13 cellular contexts compared by ENCODE assay signal in the genomic region with DNA sequence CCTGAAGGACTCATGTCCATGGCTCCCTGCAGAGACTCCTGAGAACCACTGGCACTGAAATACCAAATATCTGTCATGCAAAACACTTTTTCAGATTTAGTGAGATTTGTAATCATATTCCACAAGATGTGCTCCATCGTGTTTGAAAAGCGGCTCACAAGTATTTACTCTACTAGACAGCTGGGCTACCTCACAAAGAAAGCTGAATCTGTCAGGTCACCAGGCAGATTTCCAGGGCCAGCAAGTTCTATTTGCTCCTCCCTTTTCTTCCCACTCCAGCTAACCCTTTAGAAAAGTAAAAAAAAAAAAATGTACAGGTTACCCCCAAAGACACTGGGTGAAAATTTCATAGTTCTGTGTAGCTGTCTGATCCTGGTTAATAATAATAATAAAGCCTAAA. TPM values are rescaled to one million over a fixed set of nuclear protein-coding genes. Genes with fewer than 3 reads are reported as not detected.
DNase-seq lines count a peak whose midpoint lies in the region; ATAC-seq and TF ChIP-seq lines count a peak whose summit lies in the region.
"Had no signal": no experiment of that assay in that cellular context is flagged by ENCODE, and none has a peak within 500 bp of the region (broad histone marks: within the 10 kb centered on the region; RNA-seq: fewer than 3 reads in every experiment).

No MANE protein-coding gene starts in this region.

- intact Hi-C loops in activated CD4-positive, alpha-beta T cell treated with anti-CD3 and anti-CD28 coated beads for 36 hours (cut with DNase I, micrococcal nuclease) = loop anchor here in 1 of 2 experiments (10.0 kb wide), 1 partner anchor 260 kb away; no protein-coding TSS in a partner anchor
- intact Hi-C loops in activated T-helper 1 cell treated with anti-CD3 and anti-CD28 coated beads, Interleukin-12 subunit alpha, Interleukin-12 subunit beta, Interleukin-2, Interleukin-4 antibody, amounts not matched to agents 30 ng/mL and 10 ng/mL and 1 ng/mL, durations not matched to agents 14 hours and 24 hours and 36 hours (cut with micrococcal nuclease) = loop anchor here (5.0 kb wide), 1 partner anchor 178 kb away; no protein-coding TSS in a partner anchor

- no peak for ATAC-seq in activated CD4-positive, alpha-beta T cell treated with anti-CD3 and anti-CD28 coated beads for 36 hours
- no peak for ATAC-seq in naive thymus-derived CD8-positive, alpha-beta T cell
- ATAC-seq in HG02623 (IDR thresholded peaks at IDR 0.05; ENCODE audit: unreplicated experiment) = no peak
- ATAC-seq: K562 had no signal

- POLR2A ChIA-PET in activated CD4-positive, alpha-beta T cell treated with anti-CD3 and anti-CD28 coated beads for 36 hours (lab: Charles Lee) = no interaction called here
- POLR2A ChIA-PET in naive thymus-derived CD8-positive, alpha-beta T cell (lab: Charles Lee) = interaction anchor here (0.7 to 1.3 kb wide), 5 partner anchors 10 to 113 kb away, joined by 3 to 4 read pairs (median 3); partner anchors contain the start of gene GPR155
- POLR2A ChIA-PET in HEK293T (lab: Yijun Ruan, JAX) = no interaction called here

- no peak for DNase-seq in activated CD4-positive, alpha-beta T cell treated with anti-CD3 and anti-CD28 coated beads for 36 hours
- DNase-seq in activated CD4-positive, alpha-beta T cell treated with anti-CD3 and anti-CD28 coated beads, Interleukin-2, amount 50 U/mL, for 4 hours = no peak
- peak; percentile 13 for DNase-seq in NCI-H1092 (lab: John Stamatoyannopoulos, UW)
- DNase-seq in activated T-helper 1 cell treated with anti-CD3 and anti-CD28 coated beads, Interleukin-12 subunit alpha, Interleukin-12 subunit beta, Interleukin-2, Interleukin-4 antibody, amounts not matched to agents 30 ng/mL and 10 ng/mL and 1 ng/mL, durations not matched to agents 14 hours and 24 hours and 36 hours (ENCODE audit: low spot score) = no peak
- DNase-seq in naive thymus-derived CD8-positive, alpha-beta T cell = no peak
- no peak for DNase-seq in NCI-H524 (lab: John Stamatoyannopoulos, UW)
- DNase-seq in HEK293T (ENCODE audit: extremely low spot score) = no peak
- DNase-seq: activated effector memory CD4-positive, alpha-beta T cell treated with Interleukin-2 at 50 U/mL for 16 hours; NCI-H1930; tibial artery had no signal

- H3K4me3 Mint-ChIP-seq in activated CD4-positive, alpha-beta T cell treated with anti-CD3 and anti-CD28 coated beads for 36 hours = no peak overlapping the region
- no peak overlapping the region for H3K4me3 Mint-ChIP-seq in activated T-helper 1 cell treated with anti-CD3 and anti-CD28 coated beads, Interleukin-12 subunit alpha, Interleukin-12 subunit beta, Interleukin-2, Interleukin-4 antibody, amounts not matched to agents 30 ng/mL and 10 ng/mL and 1 ng/mL, durations not matched to agents 14 hours and 24 hours and 36 hours
- peak overlapping the region in 3 of 10 donors; percentile 0 to 32 (median 20) for H3K4me3 Mint-ChIP-seq in naive thymus-derived CD8-positive, alpha-beta T cell

- H3K4me1 Mint-ChIP-seq in activated CD4-positive, alpha-beta T cell treated with anti-CD3 and anti-CD28 coated beads for 36 hours = peaks cover 74% of the 10 kb centered on the region
- H3K4me1 Mint-ChIP-seq in activated T-helper 1 cell treated with anti-CD3 and anti-CD28 coated beads, Interleukin-12 subunit alpha, Interleukin-12 subunit beta, Interleukin-2, Interleukin-4 antibody, amounts not matched to agents 30 ng/mL and 10 ng/mL and 1 ng/mL, durations not matched to agents 14 hours and 24 hours and 36 hours (ENCODE audit: low read depth) = peaks cover 64% of the 10 kb centered on the region
- peaks cover 21 to 77% (median 58%) of the 10 kb centered on the region in 4 donors for H3K4me1 Mint-ChIP-seq in naive thymus-derived CD8-positive, alpha-beta T cell

- H3K27ac Mint-ChIP-seq in activated CD4-positive, alpha-beta T cell treated with anti-CD3 and anti-CD28 coated beads for 36 hours = peak overlapping the region; percentile 64
- H3K27ac Mint-ChIP-seq in activated T-helper 1 cell treated with anti-CD3 and anti-CD28 coated beads, Interleukin-12 subunit alpha, Interleukin-12 subunit beta, Interleukin-2, Interleukin-4 antibody, amounts not matched to agents 30 ng/mL and 10 ng/mL and 1 ng/mL, durations not matched to agents 14 hours and 24 hours and 36 hours = peak overlapping the region; percentile 44
- peak overlapping the region; percentile 18 to 100 (median 70) for H3K27ac Mint-ChIP-seq in naive thymus-derived CD8-positive, alpha-beta T cell

- H3K9me3 Mint-ChIP-seq in activated CD4-positive, alpha-beta T cell treated with anti-CD3 and anti-CD28 coated beads for 36 hours (ENCODE audit: low read depth) = no peaks in the 10 kb centered on the region
- no peaks in the 10 kb centered on the region for H3K9me3 Mint-ChIP-seq in activated T-helper 1 cell treated with anti-CD3 and anti-CD28 coated beads, Interleukin-12 subunit alpha, Interleukin-12 subunit beta, Interleukin-2, Interleukin-4 antibody, amounts not matched to agents 30 ng/mL and 10 ng/mL and 1 ng/mL, durations not matched to agents 14 hours and 24 hours and 36 hours
- H3K9me3 Mint-ChIP-seq in naive thymus-derived CD8-positive, alpha-beta T cell = no peaks in the 10 kb centered on the region
- H3K9me3 Mint-ChIP-seq: central memory CD8-positive, alpha-beta T cell had no signal

- H3K27me3 Mint-ChIP-seq in activated CD4-positive, alpha-beta T cell treated with anti-CD3 and anti-CD28 coated beads for 36 hours = no peaks in the 10 kb centered on the region
- no peaks in the 10 kb centered on the region for H3K27me3 Mint-ChIP-seq in activated T-helper 1 cell treated with anti-CD3 and anti-CD28 coated beads, Interleukin-12 subunit alpha, Interleukin-12 subunit beta, Interleukin-2, Interleukin-4 antibody, amounts not matched to agents 30 ng/mL and 10 ng/mL and 1 ng/mL, durations not matched to agents 14 hours and 24 hours and 36 hours (ENCODE audit: insufficient read depth)
- H3K27me3 Mint-ChIP-seq in naive thymus-derived CD8-positive, alpha-beta T cell = no peaks in the 10 kb centered on the region
- H3K27me3 Mint-ChIP-seq: central memory CD8-positive, alpha-beta T cell had no signal

- peaks cover 67% of the 10 kb centered on the region for H3K36me3 Mint-ChIP-seq in activated CD4-positive, alpha-beta T cell treated with anti-CD3 and anti-CD28 coated beads for 36 hours (ENCODE audit: low read depth)
- peaks cover 65% of the 10 kb centered on the region for H3K36me3 Mint-ChIP-seq in activated T-helper 1 cell treated with anti-CD3 and anti-CD28 coated beads, Interleukin-12 subunit alpha, Interleukin-12 subunit beta, Interleukin-2, Interleukin-4 antibody, amounts not matched to agents 30 ng/mL and 10 ng/mL and 1 ng/mL, durations not matched to agents 14 hours and 24 hours and 36 hours (ENCODE audit: low read depth)
- H3K36me3 Mint-ChIP-seq in naive thymus-derived CD8-positive, alpha-beta T cell = peaks cover 7 to 100% (median 38%) of the 10 kb centered on the region in 3 donors

- CTCF ChIA-PET in activated CD4-positive, alpha-beta T cell treated with anti-CD3 and anti-CD28 coated beads for 36 hours (lab: Charles Lee) = interaction anchor here (0.6 to 12.9 kb wide), 10 partner anchors 10 to 1412 kb away, joined by 3 to 172 read pairs (median 4); no protein-coding TSS in a partner anchor
- CTCF ChIA-PET in HEK293T (lab: Yijun Ruan, JAX) = interaction anchor here (1.0 kb wide), 1 partner anchor 28 kb away, joined by 3 read pairs; no protein-coding TSS in a partner anchor

TF ChIP-seq in HEK293T, 16 proteins besides CTCF, POLR2A, EP300 and RAD21:
- no peak for TF ChIP-seq TARDBP (IDR thresholded peaks at IDR 0.05)
- TF ChIP-seq LEF1 (IDR thresholded peaks at IDR 0.05; ENCODE audit: borderline replicate concordance) = no peak
- TF ChIP-seq ZNF384 (IDR thresholded peaks at IDR 0.05) = no peak
- no peak for TF ChIP-seq SUZ12 (IDR thresholded peaks at IDR 0.05)
- TF ChIP-seq, protein P1, sequence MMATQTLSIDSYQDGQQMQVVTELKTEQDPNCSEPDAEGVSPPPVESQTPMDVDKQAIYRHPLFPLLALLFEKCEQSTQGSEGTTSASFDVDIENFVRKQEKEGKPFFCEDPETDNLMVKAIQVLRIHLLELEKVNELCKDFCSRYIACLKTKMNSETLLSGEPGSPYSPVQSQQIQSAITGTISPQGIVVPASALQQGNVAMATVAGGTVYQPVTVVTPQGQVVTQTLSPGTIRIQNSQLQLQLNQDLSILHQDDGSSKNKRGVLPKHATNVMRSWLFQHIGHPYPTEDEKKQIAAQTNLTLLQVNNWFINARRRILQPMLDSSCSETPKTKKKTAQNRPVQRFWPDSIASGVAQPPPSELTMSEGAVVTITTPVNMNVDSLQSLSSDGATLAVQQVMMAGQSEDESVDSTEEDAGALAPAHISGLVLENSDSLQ (IDR thresholded peaks at IDR 0.05) = no peak
- TF ChIP-seq FOXM1 (IDR thresholded peaks at IDR 0.05; ENCODE audit: borderline replicate concordance) = no peak
- TF ChIP-seq BHLHE40 (IDR thresholded peaks at IDR 0.05; ENCODE audit: borderline replicate concordance) = no peak
- no peak for TF ChIP-seq ARNT (IDR thresholded peaks at IDR 0.05)
- no peak for TF ChIP-seq FOXK2 (IDR thresholded peaks at IDR 0.05)
- no peak for TF ChIP-seq ELF4 (IDR thresholded peaks at IDR 0.05)
- TF ChIP-seq FOXA1 (IDR thresholded peaks at IDR 0.05) = no peak
- TF ChIP-seq SP1 (IDR thresholded peaks at IDR 0.05) = no peak
- TF ChIP-seq L3MBTL2 (conservative IDR thresholded peaks at IDR 0.05) = no peak
- TF ChIP-seq HDGF (IDR thresholded peaks at IDR 0.05; ENCODE audit: borderline replicate concordance) = no peak
- no peak for TF ChIP-seq CTBP1 (IDR thresholded peaks at IDR 0.05; ENCODE audit: borderline replicate concordance)
- no peak for TF ChIP-seq NFRKB (IDR thresholded peaks at IDR 0.05)

RNA-seq across cellular contexts. Expression of gene WIPF1, which starts 22.9 kb away (rescaled TPM):
- 100 to 1,000 TPM; 161 to 188 TPM for total RNA-seq in activated CD4-positive, alpha-beta T cell treated with anti-CD3 and anti-CD28 coated beads for 36 hours
- total RNA-seq in activated T-helper 1 cell treated with anti-CD3 and anti-CD28 coated beads, Interleukin-12 subunit alpha, Interleukin-12 subunit beta, Interleukin-2, Interleukin-4 antibody, amounts not matched to agents 30 ng/mL and 10 ng/mL and 1 ng/mL, durations not matched to agents 14 hours and 24 hours and 36 hours = 340 and 367 TPM in 2 replicates
- 100 to 1,000 TPM; 408 to 419 TPM for total RNA-seq in naive thymus-derived CD8-positive, alpha-beta T cell
- 100 to 1,000 TPM in 2 of 3 donors, 10 to 100 TPM in 1; 97.5 to 116 (median 103) TPM for polyA plus RNA-seq in naive thymus-derived CD8-positive, alpha-beta T cell
